In genomic region chr10:49751216-49751615, GRCh38 we compare ENCODE assay signal across 21 cellular contexts. TPM values are rescaled to one million over a fixed set of nuclear protein-coding genes. Genes with fewer than 3 reads are reported as not detected.
DNase-seq lines count a peak whose midpoint lies in the region; ATAC-seq and TF ChIP-seq lines count a peak whose summit lies in the region.
"Had no signal": no experiment of that assay in that cellular context is flagged by ENCODE, and none has a peak within 500 bp of the region (broad histone marks: within the 10 kb centered on the region; RNA-seq: fewer than 3 reads in every experiment).

No MANE protein-coding gene starts in this region.

- H3K4me1 ChIP-seq in right cardiac atrium (ENCODE audit: control insufficient read depth, insufficient read depth, low read length): no peaks in the 10 kb centered on the region
- H3K4me1 ChIP-seq in spleen: no peaks in the 10 kb centered on the region
- H3K4me1 ChIP-seq: HAP-1 had no signal

- intact Hi-C loops in cardiac septum (cut with DNase I): no loop called here
- intact Hi-C loops in right cardiac atrium (cut with DNase I): no loop called here
- intact Hi-C loops in spleen (cut with DNase I; ENCODE audit: low total_unique reads): no loop called here

- DNase-seq in cardiac septum (ENCODE audit: low spot score): peak; percentile 68
- no peak for DNase-seq in right cardiac atrium
- DNase-seq in coronary artery (ENCODE audit: low spot score): peak; percentile 70
- peak; percentile 4 for DNase-seq in iPS-NIHi7 (ENCODE audit: extremely low spot score)
- peak; percentile 38 for DNase-seq in spleen
- DNase-seq in GM20000 (ENCODE audit: low spot score): no peak
- DNase-seq in globus pallidus (ENCODE audit: low spot score): no peak
- DNase-seq: BE2C; C1 segment of cervical spinal cord; CD4-positive, CD25-positive, alpha-beta regulatory T cell; CD8-positive, alpha-beta memory T cell; COR-L47; DMS 273 treated with DMSO at 0.1 percent for 48 hours; DMS53; DND-41; EL; IMR-90 had no signal

- no peak for ATAC-seq in right cardiac atrium
- no peak for ATAC-seq in HG03095 (IDR thresholded peaks at IDR 0.05; ENCODE audit: unreplicated experiment)
- ATAC-seq: GM23338, K562 had no signal

- H3K27me3 ChIP-seq in right cardiac atrium (ENCODE audit: control insufficient read depth, insufficient read depth): no peaks in the 10 kb centered on the region
- peaks cover 0 to 42% (median 0%) of the 10 kb centered on the region in 7 donors for H3K27me3 ChIP-seq in spleen (replicated peaks in 1 of 7)
- H3K27me3 ChIP-seq: BE2C had no signal

- H3K4me3 ChIP-seq in right cardiac atrium (ENCODE audit: low read length): no peak overlapping the region
- H3K4me3 ChIP-seq in coronary artery: no peak overlapping the region
- no peak overlapping the region for H3K4me3 ChIP-seq in spleen
- H3K4me3 ChIP-seq: GM23338, HAP-1, K562 had no signal

- WGBS in right cardiac atrium: 89% methylated on average over 5 of the region's 5 CpGs
- 86 to 93% (median 89%) methylated on average over 5 of the region's 5 CpGs for WGBS in spleen, 5 donors

- H3K27ac ChIP-seq in right cardiac atrium (ENCODE audit: low read length) (no peak overlapping the region), coronary artery (no peak overlapping the region), spleen (no peak overlapping the region)

- no peak for TF ChIP-seq CTCF in coronary artery (IDR thresholded peaks at IDR 0.05)
- TF ChIP-seq CTCF in spleen (IDR thresholded peaks at IDR 0.05 in 8 of 11, conservative IDR thresholded peaks at IDR 0.05 in 3 of 11): no peak
- no peak for TF ChIP-seq CTCF in GM20000 (IDR thresholded peaks at IDR 0.05; ENCODE audit: extremely low read depth, missing control alignments)

- no peaks in the 10 kb centered on the region for H3K9me3 ChIP-seq in right cardiac atrium (ENCODE audit: control insufficient read depth, low read length)
- H3K9me3 ChIP-seq in spleen: no peaks in the 10 kb centered on the region
- H3K9me3 ChIP-seq: BE2C, HAP-1 had no signal

- no peaks in the 10 kb centered on the region for H3K36me3 ChIP-seq in spleen

- TF ChIP-seq POLR2A in spleen (IDR thresholded peaks at IDR 0.05): no peak

RNA-seq across cellular contexts. Expression of gene OGDHL, which starts 10.9 kb away (rescaled TPM):
- 11.5 TPM for total RNA-seq in cardiac septum
- 10 to 100 TPM in 1 of 4 donors, 1 to 10 TPM in 3; 3.6 to 12.1 (median 9.0) TPM for total RNA-seq in right cardiac atrium
- 8.0 TPM for polyA plus RNA-seq in right cardiac atrium
- total RNA-seq in spleen: 1 to 10 TPM in 1 of 7 donors, under 1 TPM in 4, not detected in 2; 0.09 to 1.6 (median 0.19) TPM
- under 1 TPM; 0.11 to 0.45 (median 0.20) TPM for polyA plus RNA-seq in spleen
- total RNA-seq: CD4-positive, CD25-positive, alpha-beta regulatory T cell had no signal
- polyA plus RNA-seq: CD4-positive, CD25-positive, alpha-beta regulatory T cell; CD8-positive, alpha-beta memory T cell had no signal

Comparison
In these comparisons a context has a peak if more than half of its experiments do, and no peak if none do; other contexts are left out.
1. DNase-seq: peak in cardiac septum (single experiment), coronary artery (single experiment), iPS-NIHi7 (single experiment) and spleen (single experiment); none in right cardiac atrium (0 of 3), GM20000 (single experiment) and globus pallidus (single experiment).